In the genomic region with DNA sequence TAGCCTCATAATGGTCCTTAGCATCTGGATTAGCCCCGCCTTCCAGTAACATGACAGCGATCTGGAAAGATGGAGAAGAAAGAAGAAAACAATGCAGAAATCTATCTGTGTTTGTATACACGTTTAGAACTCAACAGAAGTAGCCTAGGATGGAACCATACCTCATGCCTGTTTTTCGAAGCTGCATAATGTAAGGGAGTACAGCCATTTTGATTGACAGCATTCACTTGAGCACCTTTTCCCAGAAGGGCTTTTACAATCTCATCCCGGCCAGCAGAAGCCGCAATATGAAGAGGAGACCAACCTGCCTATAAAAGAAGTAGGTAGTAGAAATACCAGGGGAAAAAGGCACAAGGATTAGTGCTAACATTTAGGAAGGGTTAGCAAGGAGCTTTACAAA, we compare ENCODE assay signal across 34 cellular contexts. TPM values are rescaled to one million over a fixed set of nuclear protein-coding genes. Genes with fewer than 3 reads are reported as not detected.
"Had no signal": no experiment of that assay in that cellular context is flagged by ENCODE, and none has a peak within 500 bp of the region (broad histone marks: within the 10 kb centered on the region; RNA-seq: fewer than 3 reads in every experiment).

No MANE protein-coding gene starts in this region.

- H3K4me3 ChIP-seq: esophagus squamous epithelium, gastroesophageal sphincter, heart right ventricle had no signal

- H3K36me3 Mint-ChIP-seq: activated naive CD8-positive, alpha-beta T cell had no signal

- H3K27me3 Mint-ChIP-seq: activated B cell treated with CpG ODN at 0.5 μM for 24 hours; activated CD4-positive, alpha-beta memory T cell treated with anti-CD3 and anti-CD28 coated beads for 36 hours; activated CD4-positive, alpha-beta T cell treated with anti-CD3 and anti-CD28 coated beads for 36 hours; activated CD4-positive, alpha-beta T cell treated with anti-CD3 and anti-CD28 coated beads, Interleukin-2, amount 10 ng/mL, durations not matched to agents 24 days and 14 days; activated CD8-positive, alpha-beta memory T cell treated with anti-CD3 and anti-CD28 coated beads, Interleukin-2, amount 10 ng/mL, durations not matched to agents 7 days and 5 days; activated naive CD4-positive, alpha-beta T cell treated with anti-CD3 and anti-CD28 coated beads, Interleukin-2, amount 10 ng/mL, durations not matched to agents 7 days and 5 days; activated naive CD8-positive, alpha-beta T cell; T-helper 17 cell had no signal

- H3K36me3 ChIP-seq: WERI-Rb-1 had no signal

- H3K9me3 ChIP-seq: esophagus squamous epithelium, gastroesophageal sphincter, heart right ventricle had no signal

- H3K27me3 ChIP-seq: brain microvascular endothelial cell, esophagus squamous epithelium, gastroesophageal sphincter had no signal

- DNase-seq: activated B cell treated with CpG ODN at 0.5 μM for 24 hours; activated CD4-positive, alpha-beta memory T cell treated with anti-CD3 and anti-CD28 coated beads for 36 hours; activated CD4-positive, alpha-beta T cell treated with anti-CD3 and anti-CD28 coated beads for 36 hours; activated CD4-positive, alpha-beta T cell treated with anti-CD3 and anti-CD28 coated beads, Interleukin-2, amount 10 ng/mL, durations not matched to agents 24 days and 14 days; activated CD4-positive, CD25-positive, alpha-beta regulatory T cell treated with anti-CD3 and anti-CD28 coated beads, Interleukin-2, amount 50 U/mL, for 72 hours; activated CD8-positive, alpha-beta memory T cell treated with anti-CD3 and anti-CD28 coated beads, Interleukin-2, amount 10 ng/mL, durations not matched to agents 7 days and 5 days; activated CD8-positive, alpha-beta memory T cell treated with anti-CD3 and anti-CD28 coated beads, Interleukin-2, amount 50 U/mL, for 4 hours; activated CD8-positive, alpha-beta T cell treated with anti-CD3 and anti-CD28 coated beads, Interleukin-2, amount 10 ng/mL, durations not matched to agents 7 days and 5 days; activated effector memory CD4-positive, alpha-beta T cell treated with anti-CD3 and anti-CD28 coated beads, Interleukin-2, amount 50 U/mL, for 16 hours; activated naive CD4-positive, alpha-beta T cell treated with anti-CD3 and anti-CD28 coated beads, Interleukin-2, amount 10 ng/mL, durations not matched to agents 7 days and 5 days; activated T-cell treated with anti-CD3 and anti-CD28 coated beads, Interleukin-2, amount 50 U/mL, for 1 hour; activated T-cell treated with anti-CD3 and anti-CD28 coated beads, Interleukin-2, amount 50 U/mL, for 48 hours; amniotic stem cell; anterior cingulate cortex; brain microvascular endothelial cell; caudate nucleus; effector memory CD4-positive, alpha-beta T cell; endodermal cell; esophagus squamous epithelium; foreskin melanocyte; heart right ventricle; T-helper 1 cell; T-helper 17 cell; T1000; WERI-Rb-1 had no signal

- H3K27ac ChIP-seq: brain microvascular endothelial cell, esophagus squamous epithelium, gastroesophageal sphincter, heart right ventricle, WERI-Rb-1 had no signal

- H3K4me1 Mint-ChIP-seq: activated CD4-positive, alpha-beta T cell treated with anti-CD3 and anti-CD28 coated beads, Interleukin-2, amount 10 ng/mL, durations not matched to agents 24 days and 14 days; T-helper 17 cell had no signal

- H3K4me3 Mint-ChIP-seq: activated B cell treated with CpG ODN at 0.5 μM for 24 hours; activated CD4-positive, alpha-beta memory T cell treated with anti-CD3 and anti-CD28 coated beads for 36 hours; activated CD4-positive, alpha-beta T cell treated with anti-CD3 and anti-CD28 coated beads for 36 hours; activated CD4-positive, alpha-beta T cell treated with anti-CD3 and anti-CD28 coated beads, Interleukin-2, amount 10 ng/mL, durations not matched to agents 24 days and 14 days; activated CD8-positive, alpha-beta memory T cell treated with anti-CD3 and anti-CD28 coated beads, Interleukin-2, amount 10 ng/mL, durations not matched to agents 7 days and 5 days; activated CD8-positive, alpha-beta T cell treated with anti-CD3 and anti-CD28 coated beads, Interleukin-2, amount 10 ng/mL, durations not matched to agents 7 days and 5 days; activated naive CD4-positive, alpha-beta T cell treated with anti-CD3 and anti-CD28 coated beads, Interleukin-2, amount 10 ng/mL, durations not matched to agents 7 days and 5 days; activated naive CD8-positive, alpha-beta T cell; activated T-helper 1 cell treated with anti-CD3 and anti-CD28 coated beads, Interleukin-12 subunit alpha, Interleukin-12 subunit beta, Interleukin-2, Interleukin-4 antibody, amounts not matched to agents 30 ng/mL and 10 ng/mL and 1 ng/mL, durations not matched to agents 14 hours and 24 hours and 36 hours; endodermal cell; T-helper 17 cell had no signal

- ATAC-seq: activated CD4-positive, alpha-beta T cell treated with anti-CD3 and anti-CD28 coated beads for 36 hours; activated CD8-positive, alpha-beta memory T cell treated with anti-CD3 and anti-CD28 coated beads, Interleukin-2, amount 10 ng/mL, durations not matched to agents 7 days and 5 days; activated CD8-positive, alpha-beta T cell treated with anti-CD3 and anti-CD28 coated beads, Interleukin-2, amount 10 ng/mL, durations not matched to agents 7 days and 5 days; gastroesophageal sphincter; heart right ventricle; T-helper 17 cell had no signal

- H3K27ac Mint-ChIP-seq: activated B cell treated with CpG ODN at 0.5 μM for 24 hours; activated CD4-positive, alpha-beta memory T cell treated with anti-CD3 and anti-CD28 coated beads for 36 hours; activated CD4-positive, alpha-beta T cell treated with anti-CD3 and anti-CD28 coated beads for 36 hours; activated CD4-positive, alpha-beta T cell treated with anti-CD3 and anti-CD28 coated beads, Interleukin-2, amount 10 ng/mL, durations not matched to agents 24 days and 14 days; activated CD8-positive, alpha-beta memory T cell treated with anti-CD3 and anti-CD28 coated beads, Interleukin-2, amount 10 ng/mL, durations not matched to agents 7 days and 5 days; activated CD8-positive, alpha-beta T cell treated with anti-CD3 and anti-CD28 coated beads, Interleukin-2, amount 10 ng/mL, durations not matched to agents 7 days and 5 days; activated naive CD4-positive, alpha-beta T cell treated with anti-CD3 and anti-CD28 coated beads, Interleukin-2, amount 10 ng/mL, durations not matched to agents 7 days and 5 days; activated naive CD8-positive, alpha-beta T cell; activated T-helper 1 cell treated with anti-CD3 and anti-CD28 coated beads, Interleukin-12 subunit alpha, Interleukin-12 subunit beta, Interleukin-2, Interleukin-4 antibody, amounts not matched to agents 30 ng/mL and 10 ng/mL and 1 ng/mL, durations not matched to agents 14 hours and 24 hours and 36 hours; activated T-helper 2 cell treated with anti-CD3 and anti-CD28 coated beads, Interferon-gamma antibody, Interleukin-2, Interleukin-4, amounts not matched to agents 10 μg/mL and 5 μg/mL and 100 μg/mL, durations not matched to agents 14 hours and 24 hours and 36 hours; endodermal cell; T-helper 17 cell; T-helper 2 cell treated with Interferon-gamma antibody and Interleukin-4, amounts not matched to agents 5 μg/mL and 100 μg/mL, for 36 hours had no signal

- H3K9me3 Mint-ChIP-seq: activated B cell treated with CpG ODN at 0.5 μM for 24 hours; activated CD4-positive, alpha-beta memory T cell treated with anti-CD3 and anti-CD28 coated beads for 36 hours; activated CD4-positive, alpha-beta T cell treated with anti-CD3 and anti-CD28 coated beads, Interleukin-2, amount 10 ng/mL, durations not matched to agents 24 days and 14 days; activated naive CD4-positive, alpha-beta T cell treated with anti-CD3 and anti-CD28 coated beads, Interleukin-2, amount 10 ng/mL, durations not matched to agents 7 days and 5 days; activated T-helper 1 cell treated with anti-CD3 and anti-CD28 coated beads, Interleukin-12 subunit alpha, Interleukin-12 subunit beta, Interleukin-2, Interleukin-4 antibody, amounts not matched to agents 30 ng/mL and 10 ng/mL and 1 ng/mL, durations not matched to agents 14 hours and 24 hours and 36 hours; activated T-helper 2 cell treated with anti-CD3 and anti-CD28 coated beads, Interferon-gamma antibody, Interleukin-2, Interleukin-4, amounts not matched to agents 10 μg/mL and 5 μg/mL and 100 μg/mL, durations not matched to agents 14 hours and 24 hours and 36 hours; endodermal cell; T-helper 2 cell treated with Interferon-gamma antibody and Interleukin-4, amounts not matched to agents 5 μg/mL and 100 μg/mL, for 36 hours had no signal

RNA-seq across cellular contexts. Expression of a gene that starts 42.9 kb away (rescaled TPM):
- total RNA-seq: astrocyte, chondrocyte, fibroblast of lung, fibroblast of villous mesenchyme, gastroesophageal sphincter had no signal
